14 cellular contexts compared by ENCODE assay signal in genomic region chr3:106628407-106628806, GRCh38.
DNase-seq lines count a peak whose midpoint lies in the region; ATAC-seq and TF ChIP-seq lines count a peak whose summit lies in the region.
"Had no signal": no experiment of that assay in that cellular context is flagged by ENCODE, and none has a peak within 500 bp of the region (broad histone marks: within the 10 kb centered on the region; RNA-seq: fewer than 3 reads in every experiment).

No MANE protein-coding gene starts in this region.

- no peak for TF ChIP-seq EP300 in ovary (IDR thresholded peaks at IDR 0.05)

- CTCF ChIA-PET in AG04450 (lab: Charles Lee), result interaction anchor here (0.7 to 1.6 kb wide), 2 partner anchors 233 to 436 kb away, joined by 3 read pairs; no protein-coding TSS in a partner anchor

- DNase-seq in AG04450 (ENCODE audit: low read depth, low spot score) (peak; percentile 27), HCEC 1CT (peak; percentile 73), fibroblast of peridontal ligament (ENCODE audit: extremely low read depth) (peak; percentile 67), HT-29 (ENCODE audit: low spot score) (no peak), substantia nigra (lab: John Stamatoyannopoulos, UW) (no peak), ovary (no peak)
- DNase-seq: gastrocnemius medialis, left ventricle myocardium inferior, pancreas had no signal

- H3K4me1 ChIP-seq in ovary (ENCODE audit: insufficient read depth), result peaks cover 4% of the 10 kb centered on the region
- H3K4me1 ChIP-seq: gastrocnemius medialis, left ventricle myocardium inferior, pancreas had no signal

- POLR2A ChIA-PET in AG04450 (lab: Yijun Ruan, JAX), result no interaction called here

- ATAC-seq in SK-N-SH treated with all-trans-retinoic acid at 6 μM for 48 hours, result peak; percentile 68
- ATAC-seq in HG02642 (IDR thresholded peaks at IDR 0.05; ENCODE audit: poor library complexity, unreplicated experiment), result no peak
- ATAC-seq: gastrocnemius medialis had no signal

- H3K4me3 ChIP-seq in AG04450 (ENCODE audit: low read depth, low read length) (no peak overlapping the region), ovary (no peak overlapping the region)
- H3K4me3 ChIP-seq: BLaER1 treated with 17β-estradiol and CSF1 and Interleukin-3, amounts not matched to agents 10 nM and 100 nM; gastrocnemius medialis; left ventricle myocardium inferior; pancreas had no signal

- H3K27me3 ChIP-seq in AG04450 (ENCODE audit: control insufficient read depth, insufficient read depth, low read length), result no peaks in the 10 kb centered on the region
- H3K27me3 ChIP-seq in ovary, result no peaks in the 10 kb centered on the region
- H3K27me3 ChIP-seq: BLaER1 treated with 17β-estradiol and CSF1 and Interleukin-3, amounts not matched to agents 10 nM and 100 nM; gastrocnemius medialis; pancreas had no signal

- TF ChIP-seq POLR2A in ovary (IDR thresholded peaks at IDR 0.05), result no peak

- intact Hi-C loops in ovary (cut with DNase I), result no loop called here

- H3K9me3 ChIP-seq in AG04450 (ENCODE audit: control insufficient read depth, insufficient read depth, low read length) (peaks cover 2% of the 10 kb centered on the region; the same call in 1 of the 2 replicates), ovary (no peaks in the 10 kb centered on the region)
- H3K9me3 ChIP-seq: gastrocnemius medialis, pancreas had no signal

- H3K27ac ChIP-seq in AG04450 (ENCODE audit: low read depth, low read length), result no peak overlapping the region
- H3K27ac ChIP-seq in substantia nigra (ENCODE audit: low read depth, low read length, poor library complexity, severe bottlenecking), result no peak overlapping the region
- H3K27ac ChIP-seq in ovary, result peak overlapping the region in 1 of 2 donors; percentile 29
- H3K27ac ChIP-seq: BLaER1 treated with 17β-estradiol and CSF1 and Interleukin-3, amounts not matched to agents 10 nM and 100 nM; gastrocnemius medialis; HL-60; left ventricle myocardium inferior; pancreas; VCaP had no signal

- no peak for TF ChIP-seq CTCF in AG04450 (IDR thresholded peaks at IDR 0.05; ENCODE audit: low read depth, low read length)
- TF ChIP-seq CTCF in ovary (IDR thresholded peaks at IDR 0.05), result no peak

- no peaks in the 10 kb centered on the region for H3K36me3 ChIP-seq in ovary
- H3K36me3 ChIP-seq: BLaER1 treated with 17β-estradiol and CSF1 and Interleukin-3, amounts not matched to agents 10 nM and 100 nM; gastrocnemius medialis; pancreas had no signal

TF ChIP-seq in SK-N-SH treated with all-trans-retinoic acid at 6 μM for 48 hours, 23 proteins besides CTCF, POLR2A, EP300 and RAD21:
- TF ChIP-seq PPARA (CRISPR knock-in tag; IDR thresholded peaks at IDR 0.05; ENCODE audit: borderline replicate concordance) (no peak), PATZ1 (CRISPR knock-in tag; IDR thresholded peaks at IDR 0.05; ENCODE audit: borderline replicate concordance) (no peak), ESRRG (CRISPR knock-in tag; IDR thresholded peaks at IDR 0.05) (no peak), RARB (CRISPR knock-in tag; IDR thresholded peaks at IDR 0.05) (no peak), GLIS3 (CRISPR knock-in tag; IDR thresholded peaks at IDR 0.05) (no peak), TSHZ2 (CRISPR knock-in tag; IDR thresholded peaks at IDR 0.05) (no peak), ZNF565 (CRISPR knock-in tag; conservative IDR thresholded peaks at IDR 0.05; ENCODE audit: low read depth) (no peak)

Comparison
In these comparisons a context has a peak if more than half of its experiments do, and no peak if none do; other contexts are left out.
1. DNase-seq: peak in AG04450 (single experiment), HCEC 1CT (single experiment) and fibroblast of peridontal ligament (single experiment); none in HT-29 (single experiment), substantia nigra (0 of 49) and ovary (0 of 5).